In the genomic region with DNA sequence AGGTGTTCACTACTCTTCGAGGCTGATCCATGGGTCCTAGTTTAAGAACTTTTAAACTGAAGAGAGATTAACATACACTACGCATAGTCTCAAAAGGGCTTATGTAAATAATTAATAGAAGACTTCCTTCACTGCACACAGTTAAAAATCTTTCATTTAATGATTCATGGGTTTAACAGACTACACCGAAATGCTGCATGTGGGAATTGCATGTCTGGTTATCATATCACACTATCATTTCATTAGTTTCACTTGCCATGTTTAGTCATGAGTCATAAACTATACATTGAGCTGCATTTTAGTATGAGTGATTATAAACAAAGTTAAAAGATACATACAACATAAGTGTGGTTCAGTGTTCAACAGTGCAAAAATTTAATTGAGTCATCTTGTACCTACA, we compare ENCODE assay signal across 10 cellular contexts. TPM values are rescaled to one million over a fixed set of nuclear protein-coding genes. Genes with fewer than 3 reads are reported as not detected.
A peak's percentile ranks its signal among the peaks of the same experiment; 100 is the strongest.
DNase-seq lines count a peak whose midpoint lies in the region; ATAC-seq and TF ChIP-seq lines count a peak whose summit lies in the region.
"Had no signal": no experiment of that assay in that cellular context is flagged by ENCODE, and none has a peak within 500 bp of the region (broad histone marks: within the 10 kb centered on the region; RNA-seq: fewer than 3 reads in every experiment).

No MANE protein-coding gene starts in this region.

- no peaks in the 10 kb centered on the region for H4K20me1 ChIP-seq in PC-3 (ENCODE audit: low read length)
- peaks cover 26% of the 10 kb centered on the region for H4K20me1 ChIP-seq in osteoblast (ENCODE audit: insufficient read depth, low read length)

- H3K36me3 ChIP-seq in PC-3 (ENCODE audit: low read depth, low read length) (peaks cover 51% of the 10 kb centered on the region), osteoblast (ENCODE audit: insufficient read depth, low read length) (peaks cover 74% of the 10 kb centered on the region)

- H3K4me3 ChIP-seq in PC-3 (ENCODE audit: low read length) (no peak overlapping the region), osteoblast (ENCODE audit: insufficient read depth, low read length) (no peak overlapping the region)

- CTCF ChIA-PET in PC-3 (lab: Charles Lee) = no interaction called here

- intact Hi-C loops in PC-3 (cut with micrococcal nuclease) (no loop called here), sciatic nerve (cut with DNase I) (no loop called here)

- H3K27me3 ChIP-seq in PC-3 (ENCODE audit: low read length) (no peaks in the 10 kb centered on the region), osteoblast (ENCODE audit: insufficient read depth, low read length) (no peaks in the 10 kb centered on the region)

- BruUV-seq in PC-3 (replicated peaks; lab: Mats Ljungman, UMichigan) = no TSS peak

- H3K9me3 ChIP-seq in PC-3 (ENCODE audit: low read length) (no peaks in the 10 kb centered on the region), osteoblast (ENCODE audit: low read depth, low read length) (no peaks in the 10 kb centered on the region)

- H3K27ac ChIP-seq in PC-3 (ENCODE audit: low read length) = 0 out of 2 replicates have a peak overlapping the region, but pooled peaks have one; percentile 2
- peak overlapping the region; percentile 47 for H3K27ac ChIP-seq in osteoblast (ENCODE audit: low read depth, low read length)
- H3K27ac ChIP-seq: 22Rv1 had no signal

- no peak overlapping the region for H2AFZ ChIP-seq in PC-3 (ENCODE audit: low read length)
- no peak overlapping the region for H2AFZ ChIP-seq in osteoblast (ENCODE audit: low read length)

- peaks cover 19% of the 10 kb centered on the region for H3K4me1 ChIP-seq in PC-3 (ENCODE audit: insufficient read depth, low read length)
- peaks cover 29% of the 10 kb centered on the region for H3K4me1 ChIP-seq in osteoblast (ENCODE audit: insufficient read depth, low read length)

- H3K9me2 ChIP-seq in PC-3 (replicated peaks; ENCODE audit: low read length) = no peaks in the 10 kb centered on the region

- DNase-seq in activated CD4-positive, CD25-positive, alpha-beta regulatory T cell (lab: John Stamatoyannopoulos, UW) = no peak
- DNase-seq in PC-3 (peak; percentile 54), osteoblast (ENCODE audit: insufficient read length, low spot score, missing footprints) (peak; percentile 46), dermis blood vessel endothelial cell (no peak), sciatic nerve (ENCODE audit: low spot score) (no peak), NCI-H2081 treated with DMSO at 0.1 percent for 48 hours (lab: John Stamatoyannopoulos, UW) (no peak)
- DNase-seq: cortex of kidney had no signal

- H3K79me2 ChIP-seq in PC-3 (ENCODE audit: low read length) (0 out of 2 replicates have a peak, but pooled peaks cover 6% of the 10 kb centered on the region), osteoblast (ENCODE audit: insufficient read depth, low read length) (peaks cover 35% of the 10 kb centered on the region)

- H3K4me2 ChIP-seq in PC-3 (ENCODE audit: low read length) (no peak overlapping the region), osteoblast (ENCODE audit: insufficient read depth, low read length) (no peak overlapping the region)

- POLR2A ChIA-PET in PC-3 (lab: Charles Lee; ENCODE audit: unreplicated experiment) = interaction anchor here (0.5 kb wide), 1 partner anchor 31 kb away, joined by 6 read pairs; no protein-coding TSS in a partner anchor

- H3K9ac ChIP-seq in PC-3 (ENCODE audit: low read length) = no peak overlapping the region

- no peaks in the 10 kb centered on the region for H3F3A ChIP-seq in PC-3 (ENCODE audit: low read length, unreplicated experiment)

- ATAC-seq in activated CD4-positive, CD25-positive, alpha-beta regulatory T cell treated with anti-CD3 and anti-CD28 coated beads, Interleukin-2, amount 50 U/mL, for 24 hours = peak; percentile 88 to 94
- peak; percentile 93 for ATAC-seq in HG02610 (IDR thresholded peaks at IDR 0.05; ENCODE audit: unreplicated experiment)
- peak; percentile 72 for ATAC-seq in PC-3
- ATAC-seq in sciatic nerve = no peak

- no peak for TF ChIP-seq CTCF in PC-3 (conservative IDR thresholded peaks at IDR 0.05; ENCODE audit: low read depth, low read length)
- no peak for TF ChIP-seq CTCF in osteoblast (IDR thresholded peaks at IDR 0.05; ENCODE audit: extremely low read depth, low read depth, low read length)

RNA-seq across cellular contexts. Expression of a gene that starts 31.2 kb away (rescaled TPM):
- total RNA-seq in PC-3 (2014; rRNA removed) = 67.4 and 71.9 TPM in 2 replicates
- total RNA-seq in osteoblast = 447 and 588 TPM in 2 replicates
- 250 and 284 TPM in 2 replicates for total RNA-seq in dermis blood vessel endothelial cell
- total RNA-seq in sciatic nerve = 165 TPM

Comparison
In these comparisons a context has a peak if more than half of its experiments do, and no peak if none do; other contexts are left out.
1. DNase-seq: peak in PC-3 (single experiment) and osteoblast (single experiment); none in activated CD4-positive, CD25-positive, alpha-beta regulatory T cell (0 of 4), dermis blood vessel endothelial cell (single experiment), sciatic nerve (single experiment) and NCI-H2081 treated with DMSO at 0.1 percent for 48 hours (single experiment).